In genomic region chr2:207711750-207712487, GRCh38 we compare ENCODE assay signal across 8 cellular contexts. TPM values are rescaled to one million over a fixed set of nuclear protein-coding genes. Genes with fewer than 3 reads are reported as not detected.
DNase-seq lines count a peak whose midpoint lies in the region; ATAC-seq and TF ChIP-seq lines count a peak whose summit lies in the region.

No MANE protein-coding gene starts in this region.

- TF ChIP-seq CTCF in OCI-LY3 (IDR thresholded peaks at IDR 0.05; ENCODE audit: low read depth, low read length): no peak
- no peak for TF ChIP-seq CTCF in glutamatergic neuron (IDR thresholded peaks at IDR 0.05; ENCODE audit: partially characterized antibody, unreplicated experiment)

- H3K4me3 ChIP-seq in OCI-LY3 (ENCODE audit: low read length): peak overlapping the region; percentile 96

- peaks cover 17% of the 10 kb centered on the region for H3K4me1 ChIP-seq in OCI-LY3 (ENCODE audit: low read length)

- H3K9me3 ChIP-seq in OCI-LY3 (ENCODE audit: insufficient read depth, low read length): no peaks in the 10 kb centered on the region

- H3K4me2 ChIP-seq in OCI-LY3 (ENCODE audit: low read length): peak overlapping the region; percentile 88

- peaks cover 14% of the 10 kb centered on the region for H3K79me2 ChIP-seq in OCI-LY3 (ENCODE audit: low read length)

- H3K27ac ChIP-seq in OCI-LY3 (ENCODE audit: low read length): peak overlapping the region; percentile 44

- H3K4me3 Mint-ChIP-seq in glutamatergic neuron (ENCODE audit: unreplicated experiment): peak overlapping the region; percentile 99

- H3K36me3 ChIP-seq in OCI-LY3 (replicated peaks; ENCODE audit: low read depth, low read length): no peaks in the 10 kb centered on the region

- H3K36me3 Mint-ChIP-seq in glutamatergic neuron (ENCODE audit: unreplicated experiment): no peaks in the 10 kb centered on the region

- peaks cover 6% of the 10 kb centered on the region for H3K27me3 Mint-ChIP-seq in glutamatergic neuron (ENCODE audit: unreplicated experiment)

- peaks cover 7% of the 10 kb centered on the region for H3K4me1 Mint-ChIP-seq in glutamatergic neuron (ENCODE audit: low read depth, unreplicated experiment)

- H3K27me3 ChIP-seq in OCI-LY3 (ENCODE audit: low read depth, low read length): no peaks in the 10 kb centered on the region

- peak; percentile 51 for DNase-seq in 8988T
- peak; percentile 20 for DNase-seq in activated gamma-delta T cell treated with anti-CD3 and anti-CD28 coated beads, Interleukin-2, amount 50 U/mL, for 16 hours (ENCODE audit: low read depth)
- DNase-seq in glutamatergic neuron: peak; percentile 73
- DNase-seq in pons (ENCODE audit: low spot score): peak; percentile 14
- peak; percentile 57 for DNase-seq in ureter (ENCODE audit: low spot score)

- peaks cover 7% of the 10 kb centered on the region for H3K9me3 Mint-ChIP-seq in glutamatergic neuron (ENCODE audit: unreplicated experiment)

- no peak overlapping the region for H2AFZ ChIP-seq in OCI-LY3 (ENCODE audit: low read depth, low read length)

- peak overlapping the region; percentile 70 for H3K9ac ChIP-seq in OCI-LY3 (ENCODE audit: low read length)

- peak; percentile 12 for ATAC-seq in GM18520 (IDR thresholded peaks at IDR 0.05; ENCODE audit: unreplicated experiment)
- ATAC-seq in HG03045 (IDR thresholded peaks at IDR 0.05; ENCODE audit: unreplicated experiment): peak; percentile 25

- 0 out of 2 replicates have a peak, but pooled peaks cover 6% of the 10 kb centered on the region for H4K20me1 ChIP-seq in OCI-LY3 (ENCODE audit: insufficient read depth, low read length)

- peak overlapping the region; percentile 88 for H3K27ac Mint-ChIP-seq in glutamatergic neuron (ENCODE audit: unreplicated experiment)

RNA-seq across cellular contexts. Expression of gene CCNYL1, which starts 0.5 kb away (rescaled TPM):
- total RNA-seq in glutamatergic neuron (ENCODE audit: unreplicated experiment) (18.0 TPM), ureter (21.1 TPM)

RNA-seq across cellular contexts. Expression of gene FZD5, which starts 57.8 kb away (rescaled TPM):
- 0.66 TPM for total RNA-seq in glutamatergic neuron (ENCODE audit: unreplicated experiment)
- total RNA-seq in ureter: 11.6 TPM

Comparison
In these comparisons a context has a peak if more than half of its experiments do, and no peak if none do; other contexts are left out.
1. Peak in every context shown above with its lines: DNase-seq, ATAC-seq, H3K4me3 ChIP-seq and H3K27ac ChIP-seq.
2. DNase-seq: peak in every context shown above with its lines; median percentile 73 in glutamatergic neuron; 57 in ureter; 51 in 8988T; 20 in activated gamma-delta T cell treated with anti-CD3 and anti-CD28 coated beads, Interleukin-2, amount 50 U/mL, for 16 hours; 14 in pons.